In the genomic region with DNA sequence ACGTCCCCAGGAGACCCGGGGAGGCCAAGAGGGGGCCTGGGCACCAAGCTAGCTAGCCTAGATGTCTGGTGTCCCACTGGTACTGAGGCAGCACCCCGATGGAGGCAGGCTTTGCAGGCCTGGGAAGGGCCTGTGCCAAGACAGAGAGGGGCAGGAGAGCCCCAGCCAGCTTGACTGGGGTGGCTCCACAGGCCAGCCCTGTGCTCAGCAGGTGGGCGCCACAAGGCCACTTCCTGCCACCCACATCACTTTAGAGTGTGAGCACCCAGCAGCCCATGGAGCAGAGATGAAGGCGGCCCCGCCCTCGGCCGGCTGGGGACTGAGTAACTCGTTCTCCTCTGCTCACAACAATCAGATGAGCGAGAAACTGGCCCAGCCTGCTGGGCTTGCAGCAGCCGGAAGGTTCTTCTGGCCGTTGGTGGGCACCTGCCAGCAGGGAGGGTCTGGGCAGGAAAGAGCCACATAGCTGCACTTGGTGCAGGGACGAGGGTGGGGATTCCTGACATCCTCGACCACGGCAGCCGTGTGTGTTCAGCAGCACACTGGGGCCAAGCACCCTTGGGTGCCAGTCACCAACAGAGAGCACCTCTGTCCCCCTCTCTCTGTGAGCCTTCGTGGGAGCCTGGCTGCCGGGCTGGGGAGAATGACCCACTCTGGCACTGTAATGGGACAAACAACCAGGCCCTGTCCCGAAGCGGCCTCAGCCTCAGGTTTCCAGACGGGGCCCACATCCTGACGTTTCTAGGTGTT, we compare ENCODE assay signal across 13 cellular contexts. TPM values are rescaled to one million over a fixed set of nuclear protein-coding genes. Genes with fewer than 3 reads are reported as not detected.
DNase-seq lines count a peak whose midpoint lies in the region; ATAC-seq, FAIRE-seq and TF ChIP-seq lines count a peak whose summit lies in the region.
"Had no signal": no experiment of that assay in that cellular context is flagged by ENCODE, and none has a peak within 500 bp of the region (broad histone marks: within the 10 kb centered on the region; RNA-seq: fewer than 3 reads in every experiment).

No MANE protein-coding gene starts in this region.

- H3K4me3 ChIP-seq in H1 (ENCODE audit: extremely low read depth in 1 of 4, insufficient read depth in 2 of 4, low read depth in 3 of 4, low read length in 4 of 4) (no peak overlapping the region), neural progenitor cell (no peak overlapping the region)
- H3K4me3 ChIP-seq: GM23338 had no signal

- H3K36me3 Mint-ChIP-seq in neural progenitor cell (no peaks in the 10 kb centered on the region), endothelial cell (ENCODE audit: low read depth, unreplicated experiment) (peaks cover 11% of the 10 kb centered on the region)
- no peaks in the 10 kb centered on the region for H3K36me3 Mint-ChIP-seq in activated CD4-positive, alpha-beta memory T cell treated with anti-CD3 and anti-CD28 coated beads, Interleukin-2, amount 10 ng/mL, durations not matched to agents 7 days and 5 days (ENCODE audit: low read depth)

- H3K4me2 ChIP-seq in H1 (ENCODE audit: insufficient read depth in 1 of 2, low read depth in 2 of 2, low read length in 2 of 2) (no peak overlapping the region), neural progenitor cell (no peak overlapping the region)
- H3K4me2 ChIP-seq: GM23338 had no signal

- H3K14ac ChIP-seq in H1 (ENCODE audit: insufficient read length): no peak overlapping the region

- no peak overlapping the region for H3K56ac ChIP-seq in H1 (replicated peaks; ENCODE audit: insufficient read length, low read depth, low read length)

- H3K4me1 Mint-ChIP-seq in stimulated activated naive CD8-positive, alpha-beta T cell treated with anti-CD3 and anti-CD28 coated beads, Interleukin-15, amount 100 ng/mL, for 72 hours: peaks cover 66% of the 10 kb centered on the region
- H3K4me1 Mint-ChIP-seq in neural progenitor cell: peaks cover 76% of the 10 kb centered on the region
- H3K4me1 Mint-ChIP-seq in endothelial cell (ENCODE audit: unreplicated experiment): peaks cover 12% of the 10 kb centered on the region
- H3K4me1 Mint-ChIP-seq in activated CD4-positive, alpha-beta memory T cell treated with anti-CD3 and anti-CD28 coated beads, Interleukin-2, amount 10 ng/mL, durations not matched to agents 7 days and 5 days: no peaks in the 10 kb centered on the region

- peaks cover 11% of the 10 kb centered on the region for H3K27me3 Mint-ChIP-seq in stimulated activated naive CD8-positive, alpha-beta T cell treated with anti-CD3 and anti-CD28 coated beads, Interleukin-15, amount 100 ng/mL, for 72 hours
- H3K27me3 Mint-ChIP-seq in neural progenitor cell (ENCODE audit: insufficient read depth, low read depth) (peaks cover 2% of the 10 kb centered on the region), endothelial cell (ENCODE audit: unreplicated experiment) (peaks cover 7% of the 10 kb centered on the region)
- H3K27me3 Mint-ChIP-seq in activated CD4-positive, alpha-beta memory T cell treated with anti-CD3 and anti-CD28 coated beads, Interleukin-2, amount 10 ng/mL, durations not matched to agents 7 days and 5 days: peaks cover 21% of the 10 kb centered on the region

- H3K79me2 ChIP-seq in H1 (ENCODE audit: control insufficient read depth in 1 of 2, insufficient read depth in 2 of 2, low read length in 2 of 2) (peaks cover 2 to 3% of the 10 kb centered on the region in 2 experiments; a peak in 2 of 4 replicates), neural progenitor cell (ENCODE audit: low read depth) (peaks cover 33% of the 10 kb centered on the region)

- no peak for FAIRE-seq in H1 (lab: Jason Lieb, UNC)
- FAIRE-seq: endothelial cell of umbilical vein had no signal

- TF ChIP-seq POLR2A in H1 (IDR thresholded peaks at IDR 0.05; ENCODE audit: control extremely low read depth in 1 of 2, low read depth in 2 of 2, low read length in 2 of 2): no peak

- 96% methylated on average over 20 of the region's 22 CpGs; no CpG with 5 or more reads in 1 of the 2 experiments for WGBS in H1 (ENCODE audit: extremely low coverage in 1 of 2, insufficient coverage in 1 of 2, insufficient read length in 1 of 2, insufficient replicate concordance in 2 of 2, low coverage in 1 of 2, low lambda C conversion rate in 2 of 2, missing lambda C conversion rate in 1 of 2), 2 experiments

- H3K27me3 ChIP-seq in H1 (replicated peaks in 1 of 4; ENCODE audit: control insufficient read depth in 3 of 4, extremely low read depth in 1 of 4, insufficient read depth in 3 of 4, low read length in 3 of 4): peaks cover 0 to 11% (median 2%) of the 10 kb centered on the region in 4 experiments; a peak in 4 of 7 replicates
- no peaks in the 10 kb centered on the region for H3K27me3 ChIP-seq in neural progenitor cell

- H3K9me3 Mint-ChIP-seq in stimulated activated naive CD8-positive, alpha-beta T cell treated with anti-CD3 and anti-CD28 coated beads, Interleukin-15, amount 100 ng/mL, for 72 hours: no peaks in the 10 kb centered on the region
- no peaks in the 10 kb centered on the region for H3K9me3 Mint-ChIP-seq in neural progenitor cell
- no peaks in the 10 kb centered on the region for H3K9me3 Mint-ChIP-seq in endothelial cell (ENCODE audit: unreplicated experiment)
- no peaks in the 10 kb centered on the region for H3K9me3 Mint-ChIP-seq in activated CD4-positive, alpha-beta memory T cell treated with anti-CD3 and anti-CD28 coated beads, Interleukin-2, amount 10 ng/mL, durations not matched to agents 7 days and 5 days
- H3K9me3 Mint-ChIP-seq: GM23338 had no signal

- H4K91ac ChIP-seq in H1 (replicated peaks; ENCODE audit: insufficient read length, low read length): no peak overlapping the region

- no peak overlapping the region for H3K9ac ChIP-seq in H1 (replicated peaks in 1 of 4; ENCODE audit: extremely low read depth in 1 of 4, low read depth in 3 of 4, low read length in 3 of 4)
- no peak overlapping the region for H3K9ac ChIP-seq in neural progenitor cell

- POLR2A ChIA-PET in H1 (lab: Charles Lee; ENCODE audit: partially characterized antibody): interaction anchor here (0.8 to 0.9 kb wide), 3 partner anchors 8 to 134 kb away, joined by 3 to 4 read pairs (median 3); no protein-coding TSS in a partner anchor
- POLR2A ChIA-PET in activated CD4-positive, alpha-beta memory T cell treated with anti-CD3 and anti-CD28 coated beads, Interleukin-2, amount 10 ng/mL, durations not matched to agents 7 days and 5 days (lab: Charles Lee): no interaction called here

- H2BK15ac ChIP-seq in H1 (ENCODE audit: low read length): no peak overlapping the region

- H3K23ac ChIP-seq in H1 (ENCODE audit: insufficient read length): no peak overlapping the region

- H3K27ac ChIP-seq in H1 (ENCODE audit: low read depth, low read length) (no peak overlapping the region), neural progenitor cell (no peak overlapping the region)

- H4K8ac ChIP-seq in H1 (ENCODE audit: extremely low read depth, insufficient read depth, low read length): no peak overlapping the region

- no peak overlapping the region for H2BK20ac ChIP-seq in H1 (ENCODE audit: low read length)

- H2BK12ac ChIP-seq in H1 (ENCODE audit: low read depth, low read length): 0 out of 2 replicates have a peak overlapping the region, but pooled peaks have one; percentile 75

- peaks cover 8 to 40% (median 33%) of the 10 kb centered on the region in 4 experiments for H3K4me1 ChIP-seq in H1 (replicated peaks in 1 of 4; ENCODE audit: control insufficient read depth in 3 of 4, insufficient read depth in 4 of 4, low read length in 3 of 4)
- peaks cover 50% of the 10 kb centered on the region for H3K4me1 ChIP-seq in neural progenitor cell

- H3K9me3 ChIP-seq in H1 (ENCODE audit: insufficient read depth in 2 of 2, low read depth in 1 of 2, low read length in 1 of 2): no peaks in the 10 kb centered on the region
- H3K9me3 ChIP-seq in neural progenitor cell (ENCODE audit: low read depth): no peaks in the 10 kb centered on the region

- no peak for TF ChIP-seq RAD21 in H1 (IDR thresholded peaks at IDR 0.05 in 1 of 2, conservative IDR thresholded peaks at IDR 0.05 in 1 of 2; ENCODE audit: low read depth in 2 of 2, low read length in 2 of 2)

- H4K20me1 ChIP-seq in H1 (replicated peaks in 1 of 2; ENCODE audit: control insufficient read depth in 1 of 2, insufficient read depth in 2 of 2, low read length in 2 of 2) (peaks cover 0 to 2% of the 10 kb centered on the region in 2 experiments), neural progenitor cell (ENCODE audit: low read depth) (peaks cover 52% of the 10 kb centered on the region)

- H2BK5ac ChIP-seq in H1 (ENCODE audit: low read depth, low read length): no peak overlapping the region; the same call in 1 of the 2 replicates

- no peak overlapping the region for H3K18ac ChIP-seq in H1 (ENCODE audit: extremely low read depth, low read length)

- CTCF ChIA-PET in H1 (lab: Charles Lee; ENCODE audit: partially characterized antibody): interaction anchor here (1.1 to 1.4 kb wide), 4 partner anchors 11 to 67 kb away, joined by 3 to 4 read pairs (median 4); no protein-coding TSS in a partner anchor
- CTCF ChIA-PET in activated CD4-positive, alpha-beta memory T cell treated with anti-CD3 and anti-CD28 coated beads, Interleukin-2, amount 10 ng/mL, durations not matched to agents 7 days and 5 days (lab: Charles Lee): no interaction called here

- H3K36me3 ChIP-seq in H1 (ENCODE audit: control insufficient read depth in 2 of 4, insufficient read depth in 4 of 4, low read length in 3 of 4) (no peaks in the 10 kb centered on the region), neural progenitor cell (no peaks in the 10 kb centered on the region)

- H4K5ac ChIP-seq in H1 (ENCODE audit: insufficient read length, low read depth, low read length): no peak overlapping the region

- ATAC-seq in stimulated activated naive CD8-positive, alpha-beta T cell treated with anti-CD3 and anti-CD28 coated beads, Interleukin-15, amount 100 ng/mL, for 72 hours: peak; percentile 80
- no peak for ATAC-seq in stimulated activated naive CD8-positive, alpha-beta T cell treated with anti-CD3 and anti-CD28 coated beads, Interleukin-15, Interleukin-2, amounts not matched to agents 100 U/mL and 50 U/mL, for 24 hours
- ATAC-seq in HG03378 (IDR thresholded peaks at IDR 0.05; ENCODE audit: unreplicated experiment): no peak
- ATAC-seq: GM23338 had no signal

- H3F3A ChIP-seq in neural progenitor cell (ENCODE audit: low read depth): peaks cover 16% of the 10 kb centered on the region

- H2AFZ ChIP-seq in H1 (ENCODE audit: low read length): no peak overlapping the region
- H2AFZ ChIP-seq in neural progenitor cell (replicated peaks): no peak overlapping the region
- H2AFZ ChIP-seq: GM23338 had no signal

- peak overlapping the region in 1 of 2 donors; percentile 41 for H3K4me3 Mint-ChIP-seq in stimulated activated naive CD8-positive, alpha-beta T cell treated with anti-CD3 and anti-CD28 coated beads, Interleukin-15, amount 100 ng/mL, for 72 hours
- H3K4me3 Mint-ChIP-seq in neural progenitor cell (peak overlapping the region; percentile 35), endothelial cell (ENCODE audit: unreplicated experiment) (no peak overlapping the region)
- no peak overlapping the region for H3K4me3 Mint-ChIP-seq in activated CD4-positive, alpha-beta memory T cell treated with anti-CD3 and anti-CD28 coated beads, Interleukin-2, amount 10 ng/mL, durations not matched to agents 7 days and 5 days

- H3K27ac Mint-ChIP-seq in stimulated activated naive CD8-positive, alpha-beta T cell treated with anti-CD3 and anti-CD28 coated beads, Interleukin-15, amount 100 ng/mL, for 72 hours: peak overlapping the region in 1 of 2 donors; percentile 11
- H3K27ac Mint-ChIP-seq in neural progenitor cell (no peak overlapping the region), endothelial cell (ENCODE audit: unreplicated experiment) (no peak overlapping the region)
- H3K27ac Mint-ChIP-seq in activated CD4-positive, alpha-beta memory T cell treated with anti-CD3 and anti-CD28 coated beads, Interleukin-2, amount 10 ng/mL, durations not matched to agents 7 days and 5 days: no peak overlapping the region
- H3K27ac Mint-ChIP-seq: GM23338 had no signal

- peaks cover 6% of the 10 kb centered on the region for H3K79me1 ChIP-seq in H1 (ENCODE audit: low read depth, low read length)

- DNase-seq in stimulated activated naive CD8-positive, alpha-beta T cell treated with anti-CD3 and anti-CD28 coated beads, Interleukin-15, amount 100 ng/mL, for 72 hours: peak; percentile 45 to 52
- DNase-seq in stimulated activated naive CD8-positive, alpha-beta T cell treated with anti-CD3 and anti-CD28 coated beads, Interleukin-15, Interleukin-2, amounts not matched to agents 100 U/mL and 50 U/mL, for 24 hours: no peak
- DNase-seq in H1 (ENCODE audit: low read depth in 1 of 2, low spot score in 2 of 2) (no peak), neural progenitor cell (ENCODE audit: low spot score) (no peak), endothelial cell (ENCODE audit: low spot score) (no peak), T1000 (lab: John Stamatoyannopoulos, UW) (no peak)
- DNase-seq in activated CD4-positive, alpha-beta memory T cell treated with anti-CD3 and anti-CD28 coated beads, Interleukin-2, amount 10 ng/mL, durations not matched to agents 7 days and 5 days: no peak
- DNase-seq: activated CD8-positive, alpha-beta memory T cell treated with anti-CD3 and anti-CD28 coated beads for 24 hours; anterior cingulate cortex; NCI-H774 had no signal

- H3K23me2 ChIP-seq in H1 (ENCODE audit: low read depth, low read length): peaks cover 9% of the 10 kb centered on the region

- no peak overlapping the region for H2AK5ac ChIP-seq in H1 (ENCODE audit: low read depth, low read length)

- H3K4ac ChIP-seq in H1 (replicated peaks; ENCODE audit: insufficient read length, low read depth, low read length): no peak overlapping the region

- TF ChIP-seq CTCF in H1 (IDR thresholded peaks at IDR 0.05; ENCODE audit: control extremely low read depth in 1 of 3, insufficient read depth in 1 of 3, low read depth in 1 of 3, low read length in 3 of 3) (no peak), neural progenitor cell (IDR thresholded peaks at IDR 0.05) (no peak), endothelial cell (IDR thresholded peaks at IDR 0.05; ENCODE audit: unreplicated experiment) (no peak)

- TF ChIP-seq EP300 in H1 (IDR thresholded peaks at IDR 0.05; ENCODE audit: borderline replicate concordance in 1 of 2, low read depth in 2 of 2, low read length in 2 of 2): no peak

- H2BK120ac ChIP-seq in H1 (replicated peaks; ENCODE audit: low read depth, low read length): no peak overlapping the region

RNA-seq across cellular contexts. Expression of a gene that starts 7.6 kb away (rescaled TPM):
- 7.9 and 9.9 TPM in 2 replicates for total RNA-seq in H1 (2021; fragmentation: NEBNext Ultra II Directional; extraction: Animal tissue kit (Norgen Biotek cat#: 25700))
- polyA plus RNA-seq in H1 (2011; rRNA removed): 3.4 and 6.0 TPM in 2 replicates
- 5.8 TPM for polyA plus RNA-seq in H1 (2011; cell fraction: cytosol; rRNA removed)
- polyA plus RNA-seq in H1 (2011; cell fraction: nucleus; rRNA removed): 19.5 TPM
- 3.8 to 7.3 TPM (median 6.6 TPM) in 4 replicates for polyA plus RNA-seq in H1 (2012, experiment 1 of 2)
- polyA plus RNA-seq in H1 (2012, experiment 2 of 2): 4.9 TPM
- polyA plus RNA-seq in H1 (2013, experiment 1 of 2): 3.3 TPM
- polyA plus RNA-seq in H1 (2013, experiment 2 of 2): 2.9 TPM
- polyA minus RNA-seq in H1 (2011; rRNA and poly(A)+ RNA removed): 4.3 and 5.5 TPM in 2 replicates
- 9.7 TPM for polyA minus RNA-seq in H1 (2011; cell fraction: cytosol; rRNA and poly(A)+ RNA removed)
- polyA minus RNA-seq in H1 (2011; cell fraction: nucleus; rRNA and poly(A)+ RNA removed): 13.0 TPM
- total RNA-seq in neural progenitor cell (ENCODE audit: low replicate concordance) (6.2 and 20.1 TPM in 2 replicates), endothelial cell (ENCODE audit: unreplicated experiment) (55.2 TPM)
- total RNA-seq in activated CD4-positive, alpha-beta memory T cell treated with anti-CD3 and anti-CD28 coated beads, Interleukin-2, amount 10 ng/mL, durations not matched to agents 7 days and 5 days: 1 to 10 TPM; 1.6 to 1.7 TPM

Comparison
In these comparisons a context has a peak if more than half of its experiments do, and no peak if none do; other contexts are left out.
1. DNase-seq: peak in stimulated activated naive CD8-positive, alpha-beta T cell treated with anti-CD3 and anti-CD28 coated beads, Interleukin-15, amount 100 ng/mL, for 72 hours (2 of 2); none in stimulated activated naive CD8-positive, alpha-beta T cell treated with anti-CD3 and anti-CD28 coated beads, Interleukin-15, Interleukin-2, amounts not matched to agents 100 U/mL and 50 U/mL, for 24 hours (single experiment), H1 (0 of 2), neural progenitor cell (single experiment), endothelial cell (single experiment), T1000 (single experiment) and activated CD4-positive, alpha-beta memory T cell treated with anti-CD3 and anti-CD28 coated beads, Interleukin-2, amount 10 ng/mL, durations not matched to agents 7 days and 5 days (single experiment).